In the genomic region with DNA sequence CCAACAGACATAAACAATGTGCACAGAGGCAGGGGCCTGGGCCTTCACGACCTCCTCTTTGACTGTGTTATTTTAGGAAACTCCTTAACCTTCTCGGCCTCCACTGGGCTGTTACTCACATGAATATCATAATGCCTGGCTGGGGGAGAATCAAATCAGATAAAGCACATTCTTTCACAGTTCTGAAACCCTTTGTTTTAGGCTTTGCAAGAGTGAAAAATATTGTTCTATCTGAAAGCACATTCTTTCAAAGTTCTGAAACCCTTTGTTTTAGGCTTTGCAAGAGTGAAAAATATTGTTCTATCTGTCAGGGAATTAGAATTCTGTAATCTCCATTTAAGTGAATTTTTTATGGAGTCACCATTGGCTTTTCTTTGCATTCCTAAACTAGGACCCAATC, we compare ENCODE assay signal across 32 cellular contexts. TPM values are rescaled to one million over a fixed set of nuclear protein-coding genes. Genes with fewer than 3 reads are reported as not detected.
"Had no signal": no experiment of that assay in that cellular context is flagged by ENCODE, and none has a peak within 500 bp of the region (broad histone marks: within the 10 kb centered on the region; RNA-seq: fewer than 3 reads in every experiment).

No MANE protein-coding gene starts in this region.

- H3K9ac ChIP-seq: SK-N-SH had no signal

- H3K4me2 ChIP-seq: SK-N-SH had no signal

- H3K9me3 ChIP-seq: MG63, SJCRH30, SK-N-SH had no signal

- H3K4me1 Mint-ChIP-seq: activated CD4-positive, alpha-beta memory T cell treated with anti-CD3 and anti-CD28 coated beads, Interleukin-2, amount 10 ng/mL, durations not matched to agents 7 days and 5 days; activated CD4-positive, alpha-beta T cell treated with anti-CD3 and anti-CD28 coated beads for 36 hours; activated T-helper 17 cell treated with anti-CD3 and anti-CD28 coated beads, Interleukin-2, amount 50 U/mL, for 72 hours had no signal

- H3K27me3 Mint-ChIP-seq: activated CD4-positive, alpha-beta memory T cell treated with anti-CD3 and anti-CD28 coated beads, Interleukin-2, amount 10 ng/mL, durations not matched to agents 7 days and 5 days; activated CD4-positive, alpha-beta T cell treated with anti-CD3 and anti-CD28 coated beads for 36 hours; activated naive CD8-positive, alpha-beta T cell had no signal

- FAIRE-seq: K562 had no signal

- H3K4me3 Mint-ChIP-seq: activated CD4-positive, alpha-beta memory T cell treated with anti-CD3 and anti-CD28 coated beads, Interleukin-2, amount 10 ng/mL, durations not matched to agents 7 days and 5 days; activated CD4-positive, alpha-beta T cell treated with anti-CD3 and anti-CD28 coated beads for 36 hours; activated naive CD4-positive, alpha-beta T cell treated with anti-CD3 and anti-CD28 coated beads for 36 hours; activated naive CD8-positive, alpha-beta T cell; activated T-helper 17 cell treated with anti-CD3 and anti-CD28 coated beads, Interleukin-2, amount 50 U/mL, for 72 hours had no signal

- H3K9me2 ChIP-seq: SK-N-SH had no signal

- H3K27me3 ChIP-seq: MG63, SJCRH30 had no signal

- H3K36me3 ChIP-seq: MG63, SJCRH30 had no signal

- H3K4me3 ChIP-seq: K562, MG63, SJCRH30 had no signal

- DNase-seq: activated CD4-positive, alpha-beta memory T cell treated with anti-CD3 and anti-CD28 coated beads, Interleukin-2, amount 10 ng/mL, durations not matched to agents 7 days and 5 days; activated CD4-positive, alpha-beta T cell treated with anti-CD3 and anti-CD28 coated beads for 36 hours; activated CD4-positive, alpha-beta T cell treated with anti-CD3 and anti-CD28 coated beads, Interleukin-2, amount 50 U/mL, for 1 hour; activated CD4-positive, CD25-positive, alpha-beta regulatory T cell; activated gamma-delta T cell; activated naive CD4-positive, alpha-beta T cell treated with anti-CD3 and anti-CD28 coated beads for 36 hours; activated T-cell treated with anti-CD3 and anti-CD28 coated beads for 4 hours; activated T-cell treated with anti-CD3 and anti-CD28 coated beads, Interleukin-2, amount 50 U/mL, for 48 hours; amygdala; central memory CD4-positive, alpha-beta T cell; MG63; MV-4-11; NCI-H1092 treated with DMSO at 0.1 percent for 48 hours; NCI-H1417 treated with DMSO at 0.1 percent for 48 hours; NCI-H1694; NCI-H2029; NCI-H2107; NCI-H345; NCI-H510A; NCI-H526 treated with DMSO at 0.1 percent for 48 hours; NK-92 treated with Interleukin-12 subunit alpha and Interleukin-12 subunit beta, amount 100 ng/mL, for 24 hours; OCI-M1; RPMI8226; SJCRH30; SK-N-SH; T-helper 1 cell had no signal

- H3K27ac ChIP-seq: SJCRH30, VCaP had no signal

- H3K4me1 ChIP-seq: SJCRH30 had no signal

- H3K27ac Mint-ChIP-seq: activated CD4-positive, alpha-beta memory T cell treated with anti-CD3 and anti-CD28 coated beads, Interleukin-2, amount 10 ng/mL, durations not matched to agents 7 days and 5 days; activated CD4-positive, alpha-beta T cell treated with anti-CD3 and anti-CD28 coated beads for 36 hours; activated naive CD4-positive, alpha-beta T cell treated with anti-CD3 and anti-CD28 coated beads for 36 hours; activated naive CD8-positive, alpha-beta T cell; activated T-helper 17 cell treated with anti-CD3 and anti-CD28 coated beads, Interleukin-2, amount 50 U/mL, for 72 hours had no signal

RNA-seq across cellular contexts. Expression of a gene that starts 50.7 kb away (rescaled TPM):
- total RNA-seq: activated CD4-positive, alpha-beta memory T cell treated with anti-CD3 and anti-CD28 coated beads, Interleukin-2, amount 10 ng/mL, durations not matched to agents 7 days and 5 days; activated CD4-positive, alpha-beta T cell treated with anti-CD3 and anti-CD28 coated beads for 36 hours; activated CD8-positive, alpha-beta memory T cell treated with anti-CD3 and anti-CD28 coated beads for 36 hours; activated naive CD4-positive, alpha-beta T cell treated with anti-CD3 and anti-CD28 coated beads for 36 hours; activated T-helper 17 cell treated with anti-CD3 and anti-CD28 coated beads, Interleukin-2, amount 50 U/mL, for 72 hours; K562; SJCRH30; T-helper 2 cell treated with Interferon-gamma antibody and Interleukin-4, amounts not matched to agents 100 ng/mL and 5 ng/mL, for 36 hours had no signal
